Comparison of ENCODE assay signal across 1 cellular context in the genomic region with DNA sequence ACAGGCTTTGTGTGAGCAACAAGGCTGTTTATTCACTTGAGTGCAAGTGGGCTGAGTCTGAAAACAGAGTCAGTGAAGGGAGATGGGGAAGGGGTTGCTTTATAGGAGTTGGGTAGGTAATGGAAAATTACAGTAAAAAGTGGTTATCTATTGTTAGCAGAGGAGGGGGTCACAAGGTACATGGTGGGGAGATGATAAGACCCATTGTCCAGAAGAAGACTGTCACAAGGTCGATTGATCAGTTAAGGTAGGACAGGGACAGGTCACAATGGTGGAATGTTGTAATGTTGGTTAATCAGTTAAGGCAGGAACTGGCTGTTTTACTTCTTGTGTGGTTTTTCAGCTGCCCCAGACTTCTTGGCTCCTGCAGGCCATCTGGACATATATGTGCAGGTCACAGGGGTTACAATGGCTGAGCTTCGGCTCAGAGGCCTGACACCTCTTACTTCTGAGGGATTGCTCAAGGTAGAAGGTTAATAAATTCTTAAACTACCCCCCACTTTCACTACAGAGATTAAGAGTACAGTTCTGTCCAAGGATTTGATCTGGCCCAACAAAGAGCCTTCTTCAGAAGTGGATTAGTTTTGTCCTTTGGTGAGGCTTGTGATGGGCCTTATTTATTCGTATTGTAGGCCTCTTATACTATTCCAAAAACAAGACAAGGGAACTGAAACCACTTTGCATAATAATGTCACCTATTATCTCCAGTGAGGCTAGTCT.
TF ChIP-seq lines count a peak whose summit lies in the region.

No MANE protein-coding gene starts in this region.

TF ChIP-seq in GM23338, 12 proteins besides CTCF, POLR2A, EP300 and RAD21 (continued from another document):
- TF ChIP-seq, protein P1, sequence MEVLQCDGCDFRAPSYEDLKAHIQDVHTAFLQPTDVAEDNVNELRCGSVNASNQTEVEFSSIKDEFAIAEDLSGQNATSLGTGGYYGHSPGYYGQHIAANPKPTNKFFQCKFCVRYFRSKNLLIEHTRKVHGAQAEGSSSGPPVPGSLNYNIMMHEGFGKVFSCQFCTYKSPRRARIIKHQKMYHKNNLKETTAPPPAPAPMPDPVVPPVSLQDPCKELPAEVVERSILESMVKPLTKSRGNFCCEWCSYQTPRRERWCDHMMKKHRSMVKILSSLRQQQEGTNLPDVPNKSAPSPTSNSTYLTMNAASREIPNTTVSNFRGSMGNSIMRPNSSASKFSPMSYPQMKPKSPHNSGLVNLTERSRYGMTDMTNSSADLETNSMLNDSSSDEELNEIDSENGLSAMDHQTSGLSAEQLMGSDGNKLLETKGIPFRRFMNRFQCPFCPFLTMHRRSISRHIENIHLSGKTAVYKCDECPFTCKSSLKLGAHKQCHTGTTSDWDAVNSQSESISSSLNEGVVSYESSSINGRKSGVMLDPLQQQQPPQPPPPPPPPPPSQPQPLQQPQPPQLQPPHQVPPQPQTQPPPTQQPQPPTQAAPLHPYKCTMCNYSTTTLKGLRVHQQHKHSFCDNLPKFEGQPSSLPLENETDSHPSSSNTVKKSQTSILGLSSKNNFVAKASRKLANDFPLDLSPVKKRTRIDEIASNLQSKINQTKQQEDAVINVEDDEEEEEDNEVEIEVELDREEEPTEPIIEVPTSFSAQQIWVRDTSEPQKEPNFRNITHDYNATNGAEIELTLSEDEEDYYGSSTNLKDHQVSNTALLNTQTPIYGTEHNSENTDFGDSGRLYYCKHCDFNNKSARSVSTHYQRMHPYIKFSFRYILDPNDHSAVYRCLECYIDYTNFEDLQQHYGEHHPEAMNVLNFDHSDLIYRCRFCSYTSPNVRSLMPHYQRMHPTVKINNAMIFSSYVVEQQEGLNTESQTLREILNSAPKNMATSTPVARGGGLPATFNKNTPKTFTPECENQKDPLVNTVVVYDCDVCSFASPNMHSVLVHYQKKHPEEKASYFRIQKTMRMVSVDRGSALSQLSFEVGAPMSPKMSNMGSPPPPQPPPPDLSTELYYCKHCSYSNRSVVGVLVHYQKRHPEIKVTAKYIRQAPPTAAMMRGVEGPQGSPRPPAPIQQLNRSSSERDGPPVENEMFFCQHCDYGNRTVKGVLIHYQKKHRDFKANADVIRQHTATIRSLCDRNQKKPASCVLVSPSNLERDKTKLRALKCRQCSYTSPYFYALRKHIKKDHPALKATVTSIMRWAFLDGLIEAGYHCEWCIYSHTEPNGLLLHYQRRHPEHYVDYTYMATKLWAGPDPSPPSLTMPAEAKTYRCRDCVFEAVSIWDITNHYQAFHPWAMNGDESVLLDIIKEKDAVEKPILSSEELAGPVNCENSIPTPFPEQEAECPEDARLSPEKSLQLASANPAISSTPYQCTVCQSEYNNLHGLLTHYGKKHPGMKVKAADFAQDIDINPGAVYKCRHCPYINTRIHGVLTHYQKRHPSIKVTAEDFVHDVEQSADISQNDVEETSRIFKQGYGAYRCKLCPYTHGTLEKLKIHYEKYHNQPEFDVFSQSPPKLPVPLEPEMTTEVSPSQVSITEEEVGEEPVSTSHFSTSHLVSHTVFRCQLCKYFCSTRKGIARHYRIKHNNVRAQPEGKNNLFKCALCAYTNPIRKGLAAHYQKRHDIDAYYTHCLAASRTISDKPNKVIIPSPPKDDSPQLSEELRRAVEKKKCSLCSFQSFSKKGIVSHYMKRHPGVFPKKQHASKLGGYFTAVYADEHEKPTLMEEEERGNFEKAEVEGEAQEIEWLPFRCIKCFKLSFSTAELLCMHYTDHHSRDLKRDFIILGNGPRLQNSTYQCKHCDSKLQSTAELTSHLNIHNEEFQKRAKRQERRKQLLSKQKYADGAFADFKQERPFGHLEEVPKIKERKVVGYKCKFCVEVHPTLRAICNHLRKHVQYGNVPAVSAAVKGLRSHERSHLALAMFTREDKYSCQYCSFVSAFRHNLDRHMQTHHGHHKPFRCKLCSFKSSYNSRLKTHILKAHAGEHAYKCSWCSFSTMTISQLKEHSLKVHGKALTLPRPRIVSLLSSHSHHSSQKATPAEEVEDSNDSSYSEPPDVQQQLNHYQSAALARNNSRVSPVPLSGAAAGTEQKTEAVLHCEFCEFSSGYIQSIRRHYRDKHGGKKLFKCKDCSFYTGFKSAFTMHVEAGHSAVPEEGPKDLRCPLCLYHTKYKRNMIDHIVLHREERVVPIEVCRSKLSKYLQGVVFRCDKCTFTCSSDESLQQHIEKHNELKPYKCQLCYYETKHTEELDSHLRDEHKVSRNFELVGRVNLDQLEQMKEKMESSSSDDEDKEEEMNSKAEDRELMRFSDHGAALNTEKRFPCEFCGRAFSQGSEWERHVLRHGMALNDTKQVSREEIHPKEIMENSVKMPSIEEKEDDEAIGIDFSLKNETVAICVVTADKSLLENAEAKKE (CRISPR knock-in tag; IDR thresholded peaks at IDR 0.05): no peak
- no peak for TF ChIP-seq NANOG (IDR thresholded peaks at IDR 0.05; ENCODE audit: borderline replicate concordance)
